In the genomic region with DNA sequence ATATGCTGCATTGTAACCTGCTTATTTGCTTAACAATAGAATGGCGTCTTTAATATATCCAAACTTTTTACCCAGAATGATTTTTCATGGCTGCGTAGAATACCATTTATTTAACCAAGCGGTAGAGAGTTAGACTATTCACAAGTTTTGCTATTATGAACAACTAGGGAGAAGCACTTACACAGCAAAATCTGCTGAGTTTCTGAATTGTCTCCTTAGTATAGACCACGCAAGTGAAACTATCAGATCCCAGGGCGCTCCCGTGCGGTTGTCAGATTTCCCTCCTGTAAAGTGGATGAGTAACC, we compare ENCODE assay signal across 8 cellular contexts. TPM values are rescaled to one million over a fixed set of nuclear protein-coding genes. Genes with fewer than 3 reads are reported as not detected.
A peak's percentile ranks its signal among the peaks of the same experiment; 100 is the strongest.
DNase-seq lines count a peak whose midpoint lies in the region; ATAC-seq and TF ChIP-seq lines count a peak whose summit lies in the region.

No MANE protein-coding gene starts in this region.

- H3K4me1 Mint-ChIP-seq in Calu3 (ENCODE audit: low read depth, unreplicated experiment) (peaks cover 12% of the 10 kb centered on the region), neural crest cell (peaks cover 9% of the 10 kb centered on the region)
- peaks cover 22% of the 10 kb centered on the region for H3K4me1 Mint-ChIP-seq in dendritic cell treated with granulocyte-macrophage colony-stimulating factor and Interleukin-4, amounts not matched to agents 40 ng/mL and 50 ng/mL, for 4 days (ENCODE audit: low read depth)

- DNase-seq in Calu3 (no peak), MV-4-11 (lab: John Stamatoyannopoulos, UW) (peak; percentile 23), neural crest cell (ENCODE audit: low read depth, low spot score) (no peak), NCI-H146 (lab: John Stamatoyannopoulos, UW) (no peak)
- DNase-seq in NK-92 treated with Interleukin-12 subunit alpha and Interleukin-12 subunit beta, amount 100 ng/mL, for 24 hours (lab: John Stamatoyannopoulos, UW) = no peak
- DNase-seq in stimulated activated CD4-positive, alpha-beta T cell treated with anti-CD3 and anti-CD28 coated beads, Interleukin-2, amount 100 ng/mL, for 24 hours = no peak

- CTCF ChIA-PET in Calu3 (lab: Charles Lee) = interaction anchor here (1.0 to 1.5 kb wide), 2 partner anchors 283 to 285 kb away, joined by 3 to 6 read pairs; no protein-coding TSS in a partner anchor

- no TSS peak for BruUV-seq in Calu3 (replicated peaks; lab: Mats Ljungman, UMichigan)

- H3K4me3 Mint-ChIP-seq in Calu3 (ENCODE audit: low read depth, unreplicated experiment) (peak overlapping the region; percentile 70), neural crest cell (peak overlapping the region; percentile 88)
- H3K4me3 Mint-ChIP-seq in dendritic cell treated with granulocyte-macrophage colony-stimulating factor and Interleukin-4, amounts not matched to agents 40 ng/mL and 50 ng/mL, for 4 days = peak overlapping the region; percentile 77

- H3K36me3 Mint-ChIP-seq in Calu3 (ENCODE audit: insufficient read depth, unreplicated experiment) (peaks cover 11% of the 10 kb centered on the region), neural crest cell (ENCODE audit: low read depth) (no peaks in the 10 kb centered on the region)
- H3K36me3 Mint-ChIP-seq in dendritic cell treated with granulocyte-macrophage colony-stimulating factor and Interleukin-4, amounts not matched to agents 40 ng/mL and 50 ng/mL, for 4 days (ENCODE audit: low read depth) = no peaks in the 10 kb centered on the region

- intact Hi-C loops in Calu3 (cut with micrococcal nuclease; ENCODE audit: unreplicated experiment) = loop anchor here (2.0 kb wide), 1 partner anchor 449 kb away; no protein-coding TSS in a partner anchor
- intact Hi-C loops in dendritic cell treated with granulocyte-macrophage colony-stimulating factor and Interleukin-4, amounts not matched to agents 40 ng/mL and 50 ng/mL, for 4 days (cut with micrococcal nuclease) = loop anchor here (10.0 kb wide), 1 partner anchor 289 kb away; no protein-coding TSS in a partner anchor

- H3K27ac Mint-ChIP-seq in Calu3 (ENCODE audit: unreplicated experiment) = peak overlapping the region; percentile 10
- peak overlapping the region; percentile 79 for H3K27ac Mint-ChIP-seq in dendritic cell treated with granulocyte-macrophage colony-stimulating factor and Interleukin-4, amounts not matched to agents 40 ng/mL and 50 ng/mL, for 4 days
- no peak overlapping the region for H3K27ac Mint-ChIP-seq in neural crest cell (ENCODE audit: unreplicated experiment)

- no peak for ATAC-seq in HG03432 (IDR thresholded peaks at IDR 0.05; ENCODE audit: unreplicated experiment)

- no peaks in the 10 kb centered on the region for H3K9me3 Mint-ChIP-seq in Calu3 (ENCODE audit: low read depth, unreplicated experiment)
- H3K9me3 Mint-ChIP-seq in dendritic cell treated with granulocyte-macrophage colony-stimulating factor and Interleukin-4, amounts not matched to agents 40 ng/mL and 50 ng/mL, for 4 days = no peaks in the 10 kb centered on the region
- no peaks in the 10 kb centered on the region for H3K9me3 Mint-ChIP-seq in neural crest cell

- TF ChIP-seq CTCF in Calu3 (IDR thresholded peaks at IDR 0.05; ENCODE audit: unreplicated experiment) = no peak
- TF ChIP-seq CTCF in neural crest cell (conservative IDR thresholded peaks at IDR 0.05) = no peak

- H3K27me3 Mint-ChIP-seq in Calu3 (ENCODE audit: unreplicated experiment) = peaks cover 48% of the 10 kb centered on the region
- peaks cover 60% of the 10 kb centered on the region for H3K27me3 Mint-ChIP-seq in dendritic cell treated with granulocyte-macrophage colony-stimulating factor and Interleukin-4, amounts not matched to agents 40 ng/mL and 50 ng/mL, for 4 days
- H3K27me3 Mint-ChIP-seq in neural crest cell (ENCODE audit: low read depth) = peaks cover 3% of the 10 kb centered on the region

RNA-seq across cellular contexts. Expression of a gene that starts 12.6 kb away (rescaled TPM):
- 82.7 and 84.4 TPM in 2 replicates for total RNA-seq in Calu3 (2022)
- 39.7 and 41.8 TPM in 2 replicates for total RNA-seq in neural crest cell
